Comparison of ENCODE assay signal across 8 cellular contexts in the genomic region with DNA sequence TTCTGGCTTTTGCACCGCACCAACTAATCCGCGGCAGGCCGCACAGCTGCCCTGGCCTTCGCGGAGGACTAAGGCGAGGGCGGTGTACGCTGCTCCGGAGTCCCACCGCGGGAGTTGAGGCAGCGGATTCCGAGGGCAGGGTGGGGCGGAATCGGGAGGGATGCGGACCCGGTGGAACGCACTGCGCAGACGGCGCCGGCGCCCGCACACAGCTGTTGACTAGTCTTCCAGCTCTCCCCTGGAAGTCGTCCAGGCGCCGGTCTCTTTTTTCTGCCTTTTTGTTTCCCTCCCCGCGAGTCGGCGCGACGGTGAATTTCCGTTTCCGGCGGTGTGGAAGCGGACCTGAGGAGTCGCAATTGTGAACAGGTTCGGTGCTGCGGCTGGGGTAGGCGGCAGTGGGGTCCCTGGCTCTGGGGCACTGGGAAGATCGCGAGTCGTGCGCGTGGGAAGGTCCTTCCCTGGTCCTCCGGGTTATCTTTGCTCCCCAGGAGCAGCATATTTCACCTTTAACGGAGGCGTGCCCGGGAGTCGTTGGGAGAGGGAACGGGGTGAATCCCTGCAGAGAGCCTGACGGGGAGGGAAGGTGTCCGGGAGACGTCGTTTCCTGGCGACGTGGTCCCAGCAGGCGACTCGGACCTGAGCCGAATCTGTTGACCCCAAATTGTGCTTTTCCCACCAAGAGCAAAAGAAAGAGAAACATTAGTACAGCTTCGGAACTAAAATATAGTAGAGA. TPM values are rescaled to one million over a fixed set of nuclear protein-coding genes. Genes with fewer than 3 reads are reported as not detected.
DNase-seq lines count a peak whose midpoint lies in the region; ATAC-seq, FAIRE-seq and TF ChIP-seq lines count a peak whose summit lies in the region.

A gene (plus strand): TSS at position 319 of the 733 bp plus-strand sequence. CDS start 5,195 bp downstream, outside the sequence.

- peaks cover 14% of the 10 kb centered on the region for H3K27me3 Mint-ChIP-seq in activated naive CD8-positive, alpha-beta T cell treated with anti-CD3 and anti-CD28 coated beads, Interleukin-2, amount 10 ng/mL, durations not matched to agents 7 days and 5 days

- peak within 1 kb of the TSS; percentile 81 for H3K27ac Mint-ChIP-seq in activated naive CD8-positive, alpha-beta T cell treated with anti-CD3 and anti-CD28 coated beads, Interleukin-2, amount 10 ng/mL, durations not matched to agents 7 days and 5 days

- ATAC-seq in GM21717 (IDR thresholded peaks at IDR 0.05; ENCODE audit: unreplicated experiment) (peak; percentile 88), pancreas (peak; percentile 88 to 94 (median 92))
- peak; percentile 82 for ATAC-seq in activated naive CD8-positive, alpha-beta T cell treated with anti-CD3 and anti-CD28 coated beads, Interleukin-2, amount 10 ng/mL, durations not matched to agents 7 days and 5 days (ENCODE audit: low read depth)

- H3K4me1 ChIP-seq in cardiac muscle cell (ENCODE audit: low read depth), result no peaks in the 10 kb centered on the region
- no peaks in the 10 kb centered on the region for H3K4me1 ChIP-seq in pancreas
- H3K4me1 ChIP-seq in thyroid gland, result peaks cover 4 to 5% of the 10 kb centered on the region in 2 donors

- intact Hi-C loops in pancreas (cut with DNase I) (no loop called here), thyroid gland (cut with DNase I) (no loop called here)

- no peak for FAIRE-seq in pancreas (lab: Jason Lieb, UNC)

- H3K36me3 Mint-ChIP-seq in activated naive CD8-positive, alpha-beta T cell treated with anti-CD3 and anti-CD28 coated beads, Interleukin-2, amount 10 ng/mL, durations not matched to agents 7 days and 5 days, result no peaks in the 10 kb centered on the region

- no peak for TF ChIP-seq CTCF in cardiac muscle cell (IDR thresholded peaks at IDR 0.05; ENCODE audit: low read depth, low read length)
- no peak for TF ChIP-seq CTCF in pancreas (IDR thresholded peaks at IDR 0.05)
- TF ChIP-seq CTCF in thyroid gland (IDR thresholded peaks at IDR 0.05), result no peak

- H3K36me3 ChIP-seq in cardiac muscle cell (no peaks in the 10 kb centered on the region), pancreas (no peaks in the 10 kb centered on the region), thyroid gland (no peaks in the 10 kb centered on the region)

- H3K9me3 ChIP-seq in cardiac muscle cell (ENCODE audit: low read depth), result no peaks in the 10 kb centered on the region
- no peaks in the 10 kb centered on the region for H3K9me3 ChIP-seq in pancreas
- H3K9me3 ChIP-seq in thyroid gland, result no peaks in the 10 kb centered on the region

- peak within 1 kb of the TSS; percentile 74 for H3K4me3 ChIP-seq in cardiac muscle cell
- peak within 1 kb of the TSS; percentile 38 to 78 (median 70) for H3K4me3 ChIP-seq in pancreas
- H3K4me3 ChIP-seq in thyroid gland (replicated peaks in 1 of 3), result peak within 1 kb of the TSS; percentile 21 to 78 (median 71)

- no peaks in the 10 kb centered on the region for H3K9me3 Mint-ChIP-seq in activated naive CD8-positive, alpha-beta T cell treated with anti-CD3 and anti-CD28 coated beads, Interleukin-2, amount 10 ng/mL, durations not matched to agents 7 days and 5 days

- peak in 1 of 2 donors; percentile 49 for TF ChIP-seq POLR2A in thyroid gland (IDR thresholded peaks at IDR 0.05)

- peak; percentile 75 for DNase-seq in DMS53 treated with DMSO at 0.1 percent for 48 hours (lab: John Stamatoyannopoulos, UW; ENCODE audit: unreplicated experiment)
- DNase-seq in SKM-1 (lab: John Stamatoyannopoulos, UW; ENCODE audit: unreplicated experiment), result peak; percentile 32
- DNase-seq in activated naive CD8-positive, alpha-beta T cell treated with anti-CD3 and anti-CD28 coated beads, Interleukin-2, amount 10 ng/mL, durations not matched to agents 7 days and 5 days, result peak; percentile 80
- peak; percentile 81 to 85 for DNase-seq in cardiac muscle cell (ENCODE audit: low read depth in 1 of 2, low spot score in 1 of 2)
- DNase-seq in pancreas, result peak; percentile 83 to 95 (median 87)
- peak; percentile 79 to 88 for DNase-seq in thyroid gland

- 0 to 1% methylated on average over 62 to 63 of the region's 63 CpGs for WGBS in pancreas, 2 donors
- 1% methylated on average over 34 to 59 of the region's 63 CpGs for WGBS in thyroid gland, 2 donors

- H3K4me1 Mint-ChIP-seq in activated naive CD8-positive, alpha-beta T cell treated with anti-CD3 and anti-CD28 coated beads, Interleukin-2, amount 10 ng/mL, durations not matched to agents 7 days and 5 days, result peaks cover 18% of the 10 kb centered on the region

- no peak for TF ChIP-seq RAD21 in Ishikawa (IDR thresholded peaks at IDR 0.05; ENCODE audit: low read depth)

- POLR2A ChIA-PET in activated naive CD8-positive, alpha-beta T cell treated with anti-CD3 and anti-CD28 coated beads, Interleukin-2, amount 10 ng/mL, durations not matched to agents 7 days and 5 days (lab: Charles Lee), result interaction anchor here (1.0 kb wide), 1 partner anchor 79 kb away, joined by 6 read pairs; no protein-coding TSS in a partner anchor

- H3K4me3 Mint-ChIP-seq in activated naive CD8-positive, alpha-beta T cell treated with anti-CD3 and anti-CD28 coated beads, Interleukin-2, amount 10 ng/mL, durations not matched to agents 7 days and 5 days, result peak within 1 kb of the TSS; percentile 92

- TF ChIP-seq EP300 in Ishikawa (IDR thresholded peaks at IDR 0.05; ENCODE audit: borderline replicate concordance), result no peak

- H3K27me3 ChIP-seq in cardiac muscle cell, result peaks cover 11% of the 10 kb centered on the region
- no peaks in the 10 kb centered on the region for H3K27me3 ChIP-seq in pancreas
- no peaks in the 10 kb centered on the region for H3K27me3 ChIP-seq in thyroid gland

- peak within 1 kb of the TSS; percentile 71 for H3K27ac ChIP-seq in cardiac muscle cell
- H3K27ac ChIP-seq in pancreas, result peak within 1 kb of the TSS; percentile 64 to 85 (median 75)
- H3K27ac ChIP-seq in thyroid gland, result peak within 1 kb of the TSS; percentile 18 to 72 (median 62)

TF ChIP-seq in Ishikawa, 13 proteins besides CTCF, POLR2A, EP300 and RAD21:
- TF ChIP-seq ZBTB7A (IDR thresholded peaks at IDR 0.05; ENCODE audit: low read depth), result peak; percentile 50; the same call in 1 of the 2 replicates
- no peak for TF ChIP-seq YY1 (IDR thresholded peaks at IDR 0.05; ENCODE audit: low read depth)
- TF ChIP-seq TAF1 (IDR thresholded peaks at IDR 0.05; ENCODE audit: low read depth), result peak; percentile 72
- no peak for TF ChIP-seq EGR1 (IDR thresholded peaks at IDR 0.05)
- no peak for TF ChIP-seq TCF12 (IDR thresholded peaks at IDR 0.05; ENCODE audit: low read depth)
- no peak for TF ChIP-seq FOXM1 (IDR thresholded peaks at IDR 0.05; ENCODE audit: borderline replicate concordance, low read depth)
- no peak for TF ChIP-seq TEAD4 (IDR thresholded peaks at IDR 0.05)
- TF ChIP-seq NFIC (IDR thresholded peaks at IDR 0.05), result peak; percentile 70
- TF ChIP-seq, protein P1, sequence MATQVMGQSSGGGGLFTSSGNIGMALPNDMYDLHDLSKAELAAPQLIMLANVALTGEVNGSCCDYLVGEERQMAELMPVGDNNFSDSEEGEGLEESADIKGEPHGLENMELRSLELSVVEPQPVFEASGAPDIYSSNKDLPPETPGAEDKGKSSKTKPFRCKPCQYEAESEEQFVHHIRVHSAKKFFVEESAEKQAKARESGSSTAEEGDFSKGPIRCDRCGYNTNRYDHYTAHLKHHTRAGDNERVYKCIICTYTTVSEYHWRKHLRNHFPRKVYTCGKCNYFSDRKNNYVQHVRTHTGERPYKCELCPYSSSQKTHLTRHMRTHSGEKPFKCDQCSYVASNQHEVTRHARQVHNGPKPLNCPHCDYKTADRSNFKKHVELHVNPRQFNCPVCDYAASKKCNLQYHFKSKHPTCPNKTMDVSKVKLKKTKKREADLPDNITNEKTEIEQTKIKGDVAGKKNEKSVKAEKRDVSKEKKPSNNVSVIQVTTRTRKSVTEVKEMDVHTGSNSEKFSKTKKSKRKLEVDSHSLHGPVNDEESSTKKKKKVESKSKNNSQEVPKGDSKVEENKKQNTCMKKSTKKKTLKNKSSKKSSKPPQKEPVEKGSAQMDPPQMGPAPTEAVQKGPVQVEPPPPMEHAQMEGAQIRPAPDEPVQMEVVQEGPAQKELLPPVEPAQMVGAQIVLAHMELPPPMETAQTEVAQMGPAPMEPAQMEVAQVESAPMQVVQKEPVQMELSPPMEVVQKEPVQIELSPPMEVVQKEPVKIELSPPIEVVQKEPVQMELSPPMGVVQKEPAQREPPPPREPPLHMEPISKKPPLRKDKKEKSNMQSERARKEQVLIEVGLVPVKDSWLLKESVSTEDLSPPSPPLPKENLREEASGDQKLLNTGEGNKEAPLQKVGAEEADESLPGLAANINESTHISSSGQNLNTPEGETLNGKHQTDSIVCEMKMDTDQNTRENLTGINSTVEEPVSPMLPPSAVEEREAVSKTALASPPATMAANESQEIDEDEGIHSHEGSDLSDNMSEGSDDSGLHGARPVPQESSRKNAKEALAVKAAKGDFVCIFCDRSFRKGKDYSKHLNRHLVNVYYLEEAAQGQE (IDR thresholded peaks at IDR 0.05; ENCODE audit: low read depth), result no peak
- TF ChIP-seq CREB1 (IDR thresholded peaks at IDR 0.05; ENCODE audit: low read depth), result peak; percentile 50; the same call in 1 of the 2 replicates
- no peak for TF ChIP-seq CEBPB (IDR thresholded peaks at IDR 0.05)
- TF ChIP-seq, protein P2, sequence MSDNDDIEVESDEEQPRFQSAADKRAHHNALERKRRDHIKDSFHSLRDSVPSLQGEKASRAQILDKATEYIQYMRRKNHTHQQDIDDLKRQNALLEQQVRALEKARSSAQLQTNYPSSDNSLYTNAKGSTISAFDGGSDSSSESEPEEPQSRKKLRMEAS (IDR thresholded peaks at IDR 0.05), result peak; percentile 83
- TF ChIP-seq, protein P3, sequence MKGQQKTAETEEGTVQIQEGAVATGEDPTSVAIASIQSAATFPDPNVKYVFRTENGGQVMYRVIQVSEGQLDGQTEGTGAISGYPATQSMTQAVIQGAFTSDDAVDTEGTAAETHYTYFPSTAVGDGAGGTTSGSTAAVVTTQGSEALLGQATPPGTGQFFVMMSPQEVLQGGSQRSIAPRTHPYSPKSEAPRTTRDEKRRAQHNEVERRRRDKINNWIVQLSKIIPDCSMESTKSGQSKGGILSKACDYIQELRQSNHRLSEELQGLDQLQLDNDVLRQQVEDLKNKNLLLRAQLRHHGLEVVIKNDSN (IDR thresholded peaks at IDR 0.05), result no peak

RNA-seq across cellular contexts. Expression of the gene that starts here (rescaled TPM):
- total RNA-seq in activated naive CD8-positive, alpha-beta T cell treated with anti-CD3 and anti-CD28 coated beads, Interleukin-2, amount 10 ng/mL, durations not matched to agents 7 days and 5 days, result 1 to 10 TPM; 4.2 to 4.4 TPM
- total RNA-seq in cardiac muscle cell (3.4 and 6.6 TPM in 2 replicates), pancreas (1 to 10 TPM; 1.4 to 3.0 (median 2.2) TPM), thyroid gland (1 to 10 TPM; 2.4 to 3.5 (median 3.1) TPM)
- polyA plus RNA-seq in cardiac muscle cell (3.5 and 7.4 TPM in 2 replicates), pancreas (1 to 10 TPM; 1.5 to 3.9 TPM)

Comparison
In these comparisons a context has a peak if more than half of its experiments do, and no peak if none do; other contexts are left out.
1. Peak in every context shown above with its lines: DNase-seq, ATAC-seq, H3K4me3 ChIP-seq and H3K27ac ChIP-seq.
2. DNase-seq: peak in every context shown above with its lines; median percentile 87 in pancreas; 84 in thyroid gland; 83 in cardiac muscle cell; 80 in activated naive CD8-positive, alpha-beta T cell treated with anti-CD3 and anti-CD28 coated beads, Interleukin-2, amount 10 ng/mL, durations not matched to agents 7 days and 5 days; 75 in DMS53 treated with DMSO at 0.1 percent for 48 hours; 32 in SKM-1.